ENCODE assay signal across 21 cellular contexts in genomic region chr2:223621901-223622300, GRCh38. TPM values are rescaled to one million over a fixed set of nuclear protein-coding genes. Genes with fewer than 3 reads are reported as not detected.
"Had no signal": no experiment of that assay in that cellular context is flagged by ENCODE, and none has a peak within 500 bp of the region (broad histone marks: within the 10 kb centered on the region; RNA-seq: fewer than 3 reads in every experiment).

No MANE protein-coding gene starts in this region.

- H3K79me2 ChIP-seq: hepatocyte had no signal

- H3K4me1 ChIP-seq: adrenal gland, lower lobe of right lung, right atrium auricular region, tibial nerve had no signal

- H3K36me3 ChIP-seq: adrenal gland, lower lobe of right lung, right atrium auricular region, tibial nerve had no signal

- ATAC-seq: activated CD4-positive, alpha-beta T cell treated with anti-CD3 and anti-CD28 coated beads for 36 hours; activated naive CD4-positive, alpha-beta T cell treated with anti-CD3 and anti-CD28 coated beads, Interleukin-2, amount 50 U/mL, for 72 hours; left colon; lower lobe of right lung; naive thymus-derived CD8-positive, alpha-beta T cell; WTC11 had no signal

- H3K27ac ChIP-seq: adrenal gland, epithelial cell of prostate, hepatocyte, lower lobe of right lung, right atrium auricular region, tibial nerve had no signal

- DNase-seq: activated CD4-positive, alpha-beta T cell treated with anti-CD3 and anti-CD28 coated beads for 36 hours; activated CD4-positive, alpha-beta T cell treated with anti-CD3 and anti-CD28 coated beads, Interleukin-2, amount 50 U/mL, for 48 hours; activated gamma-delta T cell treated with Interleukin-2 at 50 U/mL for 16 hours; endodermal cell; left colon; lower lobe of right lung; naive thymus-derived CD8-positive, alpha-beta T cell; posterior cingulate gyrus; stimulated activated CD4-positive, alpha-beta T cell treated with anti-CD3 and anti-CD28 coated beads, Interleukin-12 subunit alpha, Interleukin-12 subunit beta, amount 100 ng/mL, for 4 hours; stimulated activated CD4-positive, alpha-beta T cell treated with anti-CD3 and anti-CD28 coated beads, Interleukin-1b, Interleukin-23, amount 100 ng/mL, for 48 hours; stimulated activated CD8-positive, alpha-beta memory T cell treated with anti-CD3 and anti-CD28 coated beads, Interleukin-4, amount 100 ng/mL, for 48 hours; stimulated activated naive CD4-positive, alpha-beta T cell had no signal

- H3K4me2 ChIP-seq: hepatocyte had no signal

- H3K9me3 ChIP-seq: adrenal gland, lower lobe of right lung, right atrium auricular region, tibial nerve had no signal

- H3K9me3 Mint-ChIP-seq: activated naive CD4-positive, alpha-beta T cell treated with anti-CD3 and anti-CD28 coated beads, Interleukin-2, amount 50 U/mL, for 72 hours; endodermal cell; T-helper 2 cell treated with Interferon-gamma antibody and Interleukin-4, amounts not matched to agents 5 μg/mL and 100 μg/mL, for 36 hours; WTC11 had no signal

- H3K36me3 Mint-ChIP-seq: naive thymus-derived CD8-positive, alpha-beta T cell; WTC11 had no signal

- H2AFZ ChIP-seq: hepatocyte had no signal

- H3K4me3 Mint-ChIP-seq: activated CD4-positive, alpha-beta T cell treated with anti-CD3 and anti-CD28 coated beads for 36 hours; endodermal cell; naive thymus-derived CD8-positive, alpha-beta T cell; T-helper 2 cell treated with Interferon-gamma antibody and Interleukin-4, amounts not matched to agents 5 μg/mL and 100 μg/mL, for 36 hours; WTC11 had no signal

- H3K4me1 Mint-ChIP-seq: activated CD4-positive, alpha-beta T cell treated with anti-CD3 and anti-CD28 coated beads for 36 hours; naive thymus-derived CD8-positive, alpha-beta T cell had no signal

- H3K27ac Mint-ChIP-seq: activated CD4-positive, alpha-beta T cell treated with anti-CD3 and anti-CD28 coated beads for 36 hours; activated naive CD4-positive, alpha-beta T cell treated with anti-CD3 and anti-CD28 coated beads, Interleukin-2, amount 50 U/mL, for 72 hours; endodermal cell; naive thymus-derived CD8-positive, alpha-beta T cell; T-helper 2 cell treated with Interferon-gamma antibody and Interleukin-4, amounts not matched to agents 5 μg/mL and 100 μg/mL, for 36 hours; WTC11 had no signal

- H3K27me3 ChIP-seq: adrenal gland, right atrium auricular region, tibial nerve had no signal

- H3K4me3 ChIP-seq: adrenal gland, hepatocyte, lower lobe of right lung, right atrium auricular region, tibial nerve had no signal

RNA-seq across cellular contexts. Expression of gene SCG2, which starts 19.7 kb away (rescaled TPM):
- total RNA-seq: activated CD4-positive, alpha-beta T cell treated with anti-CD3 and anti-CD28 coated beads for 36 hours; activated naive CD4-positive, alpha-beta T cell treated with anti-CD3 and anti-CD28 coated beads, Interleukin-2, amount 50 U/mL, for 72 hours; dermis microvascular lymphatic vessel endothelial cell; naive thymus-derived CD8-positive, alpha-beta T cell had no signal
- polyA plus RNA-seq: naive thymus-derived CD8-positive, alpha-beta T cell had no signal
